In the genomic region with DNA sequence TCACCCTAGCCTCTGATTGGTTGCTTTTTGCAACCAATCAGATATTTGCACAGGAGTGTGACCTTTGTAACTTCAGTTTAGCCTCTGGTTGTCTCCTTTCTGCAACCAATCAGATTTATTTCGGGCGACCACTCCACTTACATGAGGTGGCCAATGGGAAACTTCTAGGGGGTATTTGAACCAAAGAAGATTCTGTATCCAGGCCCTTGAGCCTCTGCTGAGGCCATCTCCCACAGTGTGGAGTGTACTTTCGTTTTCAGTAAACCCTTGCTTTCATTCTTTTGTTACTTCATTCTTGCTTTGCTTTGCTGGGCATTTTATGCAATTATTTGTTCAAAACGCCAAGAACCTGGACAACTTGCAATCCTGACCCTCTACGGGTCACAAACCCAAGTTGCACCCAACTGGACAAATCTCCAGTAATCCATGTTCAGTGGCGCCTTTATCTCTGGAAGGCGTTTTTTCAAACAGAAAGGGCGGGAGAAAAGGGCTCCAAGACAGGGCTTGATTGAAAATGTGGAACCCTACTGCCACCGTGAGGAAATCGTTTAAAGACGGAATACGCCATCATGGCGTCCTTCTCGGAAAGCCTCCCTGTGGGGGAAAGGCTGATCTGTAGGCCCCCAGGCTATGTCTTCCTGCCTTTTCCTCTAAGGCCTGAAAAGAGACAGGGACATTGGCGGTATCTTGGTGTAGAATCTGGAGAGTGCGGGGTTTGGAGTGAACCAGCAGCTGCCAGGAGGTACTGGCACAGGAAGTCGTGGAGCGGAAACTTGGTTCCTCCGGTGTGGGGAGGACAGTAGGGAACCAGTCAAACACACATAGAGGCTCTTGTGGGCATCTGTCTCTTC, we compare ENCODE assay signal across 10 cellular contexts.
A peak's percentile ranks its signal among the peaks of the same experiment; 100 is the strongest.
DNase-seq lines count a peak whose midpoint lies in the region; TF ChIP-seq lines count a peak whose summit lies in the region.
"Had no signal": no experiment of that assay in that cellular context is flagged by ENCODE, and none has a peak within 500 bp of the region (broad histone marks: within the 10 kb centered on the region; RNA-seq: fewer than 3 reads in every experiment).

No MANE protein-coding gene starts in this region.

- 67 to 95% methylated on average over 1 to 19 of the region's 19 CpGs for WGBS in endodermal cell (ENCODE audit: insufficient coverage in 1 of 2, insufficient read length in 1 of 2), 2 experiments
- 60 to 93% methylated on average over 18 to 19 of the region's 19 CpGs for WGBS in tibial nerve, 2 donors

- no peaks in the 10 kb centered on the region for H3K27me3 Mint-ChIP-seq in activated T-helper 1 cell treated with anti-CD3 and anti-CD28 coated beads, Interleukin-12 subunit alpha, Interleukin-12 subunit beta, Interleukin-2, Interleukin-4 antibody, amounts not matched to agents 30 ng/mL and 10 ng/mL and 1 ng/mL, durations not matched to agents 14 hours and 24 hours and 36 hours (ENCODE audit: insufficient read depth)
- H3K27me3 Mint-ChIP-seq in endodermal cell (ENCODE audit: insufficient read depth), result no peaks in the 10 kb centered on the region
- H3K27me3 Mint-ChIP-seq: stimulated activated naive CD8-positive, alpha-beta T cell treated with anti-CD3 and anti-CD28 coated beads, Interleukin-15, Interleukin-2, amounts not matched to agents 100 ng/mL and 50 ng/mL, for 24 hours had no signal

- H3K4me1 ChIP-seq in endodermal cell (ENCODE audit: control insufficient read depth, insufficient read depth, low read length), result no peaks in the 10 kb centered on the region
- H3K4me1 ChIP-seq in tibial nerve, result no peaks in the 10 kb centered on the region

- intact Hi-C loops in activated T-helper 1 cell treated with anti-CD3 and anti-CD28 coated beads, Interleukin-12 subunit alpha, Interleukin-12 subunit beta, Interleukin-2, Interleukin-4 antibody, amounts not matched to agents 30 ng/mL and 10 ng/mL and 1 ng/mL, durations not matched to agents 14 hours and 24 hours and 36 hours (cut with micrococcal nuclease), result no loop called here

- H3K4me3 ChIP-seq in endodermal cell (ENCODE audit: low read length) (no peak overlapping the region), tibial nerve (peak overlapping the region in 2 of 4 donors; percentile 21 to 31)

- H3K27me3 ChIP-seq in endodermal cell (ENCODE audit: control insufficient read depth, insufficient read depth, low read length, poor library complexity, severe bottlenecking), result no peaks in the 10 kb centered on the region
- H3K27me3 ChIP-seq in tibial nerve, result no peaks in the 10 kb centered on the region

- TF ChIP-seq POLR2A in tibial nerve (IDR thresholded peaks at IDR 0.05), result no peak

- H3K36me3 Mint-ChIP-seq in activated T-helper 1 cell treated with anti-CD3 and anti-CD28 coated beads, Interleukin-12 subunit alpha, Interleukin-12 subunit beta, Interleukin-2, Interleukin-4 antibody, amounts not matched to agents 30 ng/mL and 10 ng/mL and 1 ng/mL, durations not matched to agents 14 hours and 24 hours and 36 hours (ENCODE audit: low read depth), result peaks cover 7% of the 10 kb centered on the region
- peaks cover 88% of the 10 kb centered on the region for H3K36me3 Mint-ChIP-seq in endodermal cell (ENCODE audit: low read depth)
- H3K36me3 Mint-ChIP-seq: CD8-positive, alpha-beta T cell had no signal

- peak; percentile 53 for TF ChIP-seq CTCF in endodermal cell (conservative IDR thresholded peaks at IDR 0.05)
- TF ChIP-seq CTCF in tibial nerve (IDR thresholded peaks at IDR 0.05), result peak in 4 of 5 experiments; percentile 43 to 83 (median 64)
- TF ChIP-seq CTCF in GM20000 (IDR thresholded peaks at IDR 0.05; ENCODE audit: extremely low read depth, missing control alignments), result no peak

- DNase-seq in activated T-helper 1 cell treated with Interleukin-2 at 50 U/mL for 16 hours (ENCODE audit: low read depth), result peak; percentile 61
- DNase-seq in activated T-helper 1 cell treated with anti-CD3 and anti-CD28 coated beads, Interleukin-12 subunit alpha, Interleukin-12 subunit beta, Interleukin-2, Interleukin-4 antibody, amounts not matched to agents 30 ng/mL and 10 ng/mL and 1 ng/mL, durations not matched to agents 14 hours and 24 hours and 36 hours (ENCODE audit: low spot score), result no peak
- DNase-seq in NCI-H2081 (lab: John Stamatoyannopoulos, UW), result peak; percentile 60 to 74
- no peak for DNase-seq in endodermal cell
- DNase-seq in tibial nerve (ENCODE audit: low spot score in 2 of 2), result no peak
- DNase-seq in GM20000 (ENCODE audit: low spot score), result no peak
- DNase-seq in EL, result no peak
- DNase-seq in Ammon's horn (ENCODE audit: low spot score), result no peak

- peak in 1 of 2 donors; percentile 24 for TF ChIP-seq EP300 in tibial nerve (IDR thresholded peaks at IDR 0.05)

- H3K4me1 Mint-ChIP-seq in activated T-helper 1 cell treated with anti-CD3 and anti-CD28 coated beads, Interleukin-12 subunit alpha, Interleukin-12 subunit beta, Interleukin-2, Interleukin-4 antibody, amounts not matched to agents 30 ng/mL and 10 ng/mL and 1 ng/mL, durations not matched to agents 14 hours and 24 hours and 36 hours (ENCODE audit: low read depth), result no peaks in the 10 kb centered on the region
- H3K4me1 Mint-ChIP-seq in endodermal cell, result no peaks in the 10 kb centered on the region

- H3K27ac ChIP-seq in endodermal cell (ENCODE audit: low read depth, low read length) (no peak overlapping the region), tibial nerve (peak overlapping the region in 2 of 4 donors; percentile 76 to 86)

- H3K9me3 Mint-ChIP-seq in activated T-helper 1 cell treated with anti-CD3 and anti-CD28 coated beads, Interleukin-12 subunit alpha, Interleukin-12 subunit beta, Interleukin-2, Interleukin-4 antibody, amounts not matched to agents 30 ng/mL and 10 ng/mL and 1 ng/mL, durations not matched to agents 14 hours and 24 hours and 36 hours, result peaks cover 9% of the 10 kb centered on the region
- H3K9me3 Mint-ChIP-seq in endodermal cell, result peaks cover 41% of the 10 kb centered on the region
- H3K9me3 Mint-ChIP-seq: stimulated activated naive CD8-positive, alpha-beta T cell treated with anti-CD3 and anti-CD28 coated beads, Interleukin-15, Interleukin-2, amounts not matched to agents 100 ng/mL and 50 ng/mL, for 24 hours had no signal

- H3K36me3 ChIP-seq in endodermal cell (ENCODE audit: control insufficient read depth, insufficient read depth, low read length) (peaks cover 54% of the 10 kb centered on the region), tibial nerve (no peaks in the 10 kb centered on the region)

- H3K27ac Mint-ChIP-seq in activated T-helper 1 cell treated with anti-CD3 and anti-CD28 coated beads, Interleukin-12 subunit alpha, Interleukin-12 subunit beta, Interleukin-2, Interleukin-4 antibody, amounts not matched to agents 30 ng/mL and 10 ng/mL and 1 ng/mL, durations not matched to agents 14 hours and 24 hours and 36 hours, result no peak overlapping the region
- H3K27ac Mint-ChIP-seq in endodermal cell, result peak overlapping the region; percentile 89
- H3K27ac Mint-ChIP-seq: CD8-positive, alpha-beta T cell; stimulated activated naive CD8-positive, alpha-beta T cell treated with anti-CD3 and anti-CD28 coated beads, Interleukin-15, Interleukin-2, amounts not matched to agents 100 ng/mL and 50 ng/mL, for 24 hours had no signal

- no peak overlapping the region for H3K9ac ChIP-seq in endodermal cell (ENCODE audit: extremely low read depth, low read length, poor library complexity, severe bottlenecking)

- no peak overlapping the region for H3K4me3 Mint-ChIP-seq in activated T-helper 1 cell treated with anti-CD3 and anti-CD28 coated beads, Interleukin-12 subunit alpha, Interleukin-12 subunit beta, Interleukin-2, Interleukin-4 antibody, amounts not matched to agents 30 ng/mL and 10 ng/mL and 1 ng/mL, durations not matched to agents 14 hours and 24 hours and 36 hours
- no peak overlapping the region for H3K4me3 Mint-ChIP-seq in endodermal cell
- H3K4me3 Mint-ChIP-seq: CD8-positive, alpha-beta T cell; stimulated activated naive CD8-positive, alpha-beta T cell treated with anti-CD3 and anti-CD28 coated beads, Interleukin-15, Interleukin-2, amounts not matched to agents 100 ng/mL and 50 ng/mL, for 24 hours had no signal

- H3K9me3 ChIP-seq in endodermal cell (ENCODE audit: control insufficient read depth, low read length), result peaks cover 49% of the 10 kb centered on the region
- peaks cover 0 to 12% (median 0%) of the 10 kb centered on the region in 4 donors for H3K9me3 ChIP-seq in tibial nerve

Comparison
In these comparisons a context has a peak if more than half of its experiments do, and no peak if none do; other contexts are left out.
1. DNase-seq: peak in activated T-helper 1 cell treated with Interleukin-2 at 50 U/mL for 16 hours (single experiment) and NCI-H2081 (2 of 2); none in activated T-helper 1 cell treated with anti-CD3 and anti-CD28 coated beads, Interleukin-12 subunit alpha, Interleukin-12 subunit beta, Interleukin-2, Interleukin-4 antibody, amounts not matched to agents 30 ng/mL and 10 ng/mL and 1 ng/mL, durations not matched to agents 14 hours and 24 hours and 36 hours (single experiment), endodermal cell (single experiment), tibial nerve (0 of 2), GM20000 (single experiment), EL (single experiment) and Ammon's horn (single experiment).